2 cellular contexts compared by ENCODE assay signal in the genomic region with DNA sequence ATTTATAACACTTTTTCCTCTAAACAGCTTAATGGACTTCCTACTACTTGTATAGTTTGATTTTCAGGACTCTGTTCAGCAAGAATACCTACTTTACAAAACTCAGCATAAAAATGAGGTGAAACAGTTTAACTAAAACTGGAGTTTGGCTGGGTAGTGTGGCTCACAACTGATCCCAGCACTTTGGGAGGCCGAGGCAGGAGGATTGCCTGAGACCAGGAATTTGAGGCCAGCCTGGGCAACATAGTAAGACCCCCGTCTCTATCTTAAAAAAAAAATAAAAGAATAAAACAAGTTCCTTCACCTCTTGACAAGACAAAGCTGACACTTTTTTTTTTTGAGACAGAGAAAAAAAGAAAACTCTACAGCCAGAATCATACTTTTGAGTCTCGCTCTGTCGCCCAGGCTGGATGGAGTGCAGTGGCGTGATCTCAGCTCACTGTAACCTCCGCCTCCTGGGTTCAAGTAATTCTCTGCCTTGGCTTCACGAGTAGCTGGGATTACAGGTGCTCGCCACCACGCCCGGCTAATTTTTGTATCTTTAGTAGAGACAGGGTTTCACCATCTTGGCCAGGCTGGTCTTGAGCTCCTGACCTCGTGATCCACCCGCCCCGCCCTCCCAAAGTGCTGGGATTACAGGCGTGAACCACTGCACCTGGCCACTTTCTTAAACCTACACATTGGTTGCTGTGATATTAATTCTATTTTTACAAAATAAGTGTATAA.
A peak's percentile ranks its signal among the peaks of the same experiment; 100 is the strongest.
TF ChIP-seq lines count a peak whose summit lies in the region.

No MANE protein-coding gene starts in this region.

TF ChIP-seq in HEK293, 187 proteins besides CTCF, POLR2A, EP300 and RAD21:
- TF ChIP-seq ZNF621 (tag by site-specific recombination; IDR thresholded peaks at IDR 0.05) (no peak), KLF1 (tag by site-specific recombination; IDR thresholded peaks at IDR 0.05) (0 out of 2 replicates have a peak, but pooled peaks have one; percentile 22), ZNF121 (tag by site-specific recombination; IDR thresholded peaks at IDR 0.05) (peak; percentile 93)
TF ChIP-seq in HEK293: peak in this region for 2.

TF ChIP-seq in endothelial cell of umbilical vein, 7 proteins besides CTCF, POLR2A, EP300 and RAD21:
- TF ChIP-seq MYC (IDR thresholded peaks at IDR 0.05; ENCODE audit: low read depth, low read length) (no peak), FOS (IDR thresholded peaks at IDR 0.05; ENCODE audit: borderline replicate concordance, insufficient read depth, low read length) (no peak), POLR2AphosphoS5 (IDR thresholded peaks at IDR 0.05; ENCODE audit: insufficient read depth, low read depth, low read length) (no peak), EZH2 (IDR thresholded peaks at IDR 0.05; ENCODE audit: borderline replicate concordance, low read depth, low read length, severe bottlenecking) (no peak), GATA2 (IDR thresholded peaks at IDR 0.05; ENCODE audit: insufficient read depth, insufficient read length, low read depth, low read length) (no peak), JUN (IDR thresholded peaks at IDR 0.05; ENCODE audit: borderline replicate concordance, insufficient read depth, insufficient read length, low read depth) (no peak)
- TF ChIP-seq, protein P1, sequence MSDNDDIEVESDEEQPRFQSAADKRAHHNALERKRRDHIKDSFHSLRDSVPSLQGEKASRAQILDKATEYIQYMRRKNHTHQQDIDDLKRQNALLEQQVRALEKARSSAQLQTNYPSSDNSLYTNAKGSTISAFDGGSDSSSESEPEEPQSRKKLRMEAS (IDR thresholded peaks at IDR 0.05; ENCODE audit: insufficient read depth, insufficient read length), result no peak
